ENCODE assay signal across 35 cellular contexts in genomic region chr2:818233-818632, GRCh38.
"Had no signal": no experiment of that assay in that cellular context is flagged by ENCODE, and none has a peak within 500 bp of the region (broad histone marks: within the 10 kb centered on the region; RNA-seq: fewer than 3 reads in every experiment).

No MANE protein-coding gene starts in this region.

- H3K4me3 ChIP-seq: MG63 had no signal

- H3K36me3 ChIP-seq: MG63 had no signal

- H3K27ac ChIP-seq: KMS-11 had no signal

- H3K27me3 ChIP-seq: MG63 had no signal

- DNase-seq: Karpas-422, Kasumi-1, MG63, MM.1S, MV-4-11, NCI-H1048, NCI-H1092, NCI-H1092 treated with DMSO at 0.1 percent for 48 hours, NCI-H1105, NCI-H1105 treated with DMSO at 0.1 percent for 48 hours, NCI-H1417, NCI-H1417 treated with DMSO at 0.1 percent for 48 hours, NCI-H1436, NCI-H1436 treated with DMSO at 0.1 percent for 48 hours, NCI-H146, NCI-H1694, NCI-H1694 treated with DMSO at 0.1 percent for 48 hours, NCI-H187, NCI-H187 treated with DMSO at 0.1 percent for 48 hours, NCI-H1930, NCI-H2029, NCI-H2029 treated with DMSO at 0.1 percent for 48 hours, NCI-H2081, NCI-H2081 treated with DMSO at 0.1 percent for 48 hours, NCI-H2107, NCI-H2171, NCI-H2171 treated with DMSO at 0.1 percent for 48 hours, NCI-H2227 treated with DMSO at 0.1 percent for 48 hours, NCI-H226, NCI-H345, NCI-H446, NCI-H446 treated with DMSO at 0.1 percent for 48 hours, NCI-H510A, NCI-H510A treated with DMSO at 0.1 percent for 48 hours had no signal

- H3K9me3 ChIP-seq: MG63 had no signal
